Comparison of ENCODE assay signal across 1 cellular context in genomic region chr7:7157887-7158271, GRCh38.
TF ChIP-seq lines count a peak whose summit lies in the region.

No MANE protein-coding gene starts in this region.

TF ChIP-seq in HepG2, 621 proteins besides CTCF, POLR2A, EP300 and RAD21 (continued from another document):
- no peak for TF ChIP-seq TFDP2 (CRISPR knock-in tag; IDR thresholded peaks at IDR 0.05)
- TF ChIP-seq ERF (CRISPR knock-in tag; IDR thresholded peaks at IDR 0.05) = no peak
- no peak for TF ChIP-seq ZNF234 (CRISPR knock-in tag; conservative IDR thresholded peaks at IDR 0.05)
- TF ChIP-seq NBN (conservative IDR thresholded peaks at IDR 0.05) = no peak
- no peak for TF ChIP-seq ZNF7 (CRISPR knock-in tag; IDR thresholded peaks at IDR 0.05)
- TF ChIP-seq CREB3 (CRISPR knock-in tag; IDR thresholded peaks at IDR 0.05) = no peak
- no peak for TF ChIP-seq HNRNPUL1 (IDR thresholded peaks at IDR 0.05; ENCODE audit: low read depth, low read length)
- no peak for TF ChIP-seq KDM5A (IDR thresholded peaks at IDR 0.05; ENCODE audit: borderline replicate concordance, low read length)
- no peak for TF ChIP-seq AHR (CRISPR knock-in tag; IDR thresholded peaks at IDR 0.05)
- TF ChIP-seq DZIP1 (CRISPR knock-in tag; IDR thresholded peaks at IDR 0.05) = no peak
